In the genomic region with DNA sequence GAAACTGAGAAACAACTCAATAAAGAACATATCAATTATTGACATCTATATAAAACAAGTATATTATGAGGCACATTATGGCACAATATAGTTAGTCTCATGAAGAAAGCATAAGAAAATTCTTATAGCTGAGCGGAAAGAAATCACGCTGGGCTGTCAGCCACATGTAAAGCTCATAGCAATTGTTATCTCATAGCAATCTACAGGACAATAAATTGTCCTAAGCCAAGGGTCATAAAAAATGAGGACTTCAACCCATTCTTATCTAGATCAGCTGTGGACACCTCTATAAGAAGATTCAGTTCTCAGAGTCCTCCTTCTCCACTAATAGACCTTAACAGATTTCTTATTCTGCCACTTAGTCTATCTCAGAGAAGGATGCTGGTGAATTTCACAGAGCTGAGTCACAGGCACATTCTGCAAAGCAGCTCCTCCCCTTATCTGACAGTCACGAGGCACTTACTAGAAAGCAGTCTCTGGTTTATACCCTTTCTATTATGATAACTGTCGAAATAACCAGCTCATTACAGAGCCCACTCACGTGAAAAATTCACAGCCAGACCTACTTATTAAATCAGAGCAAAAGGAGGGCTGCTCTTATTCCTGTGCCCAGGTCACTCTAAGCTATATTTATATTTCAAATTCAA, we compare ENCODE assay signal across 11 cellular contexts.
DNase-seq lines count a peak whose midpoint lies in the region.
"Had no signal": no experiment of that assay in that cellular context is flagged by ENCODE, and none has a peak within 500 bp of the region (broad histone marks: within the 10 kb centered on the region; RNA-seq: fewer than 3 reads in every experiment).

No MANE protein-coding gene starts in this region.

- DNase-seq in A172 (ENCODE audit: low spot score) (peak; percentile 83), HK-2 (ENCODE audit: unreplicated experiment) (peak; percentile 24), amniotic stem cell (lab: John Stamatoyannopoulos, UW) (peak; percentile 62), iPS-NIHi7 (ENCODE audit: extremely low spot score) (peak; percentile 38), ureter (ENCODE audit: low spot score) (no peak), NCI-H187 treated with DMSO at 0.1 percent for 48 hours (lab: John Stamatoyannopoulos, UW) (no peak), middle frontal gyrus (ENCODE audit: extremely low spot score, low spot score) (no peak)
- DNase-seq in activated naive CD4-positive, alpha-beta T cell treated with anti-CD3 and anti-CD28 coated beads, Interleukin-2, amount 50 U/mL, for 16 hours: no peak
- DNase-seq: activated naive CD8-positive, alpha-beta T cell treated with anti-CD3 and anti-CD28 coated beads, Interleukin-2, amount 10 ng/mL, durations not matched to agents 7 days and 5 days; MV-4-11; tibial artery had no signal

Comparison
In these comparisons a context has a peak if more than half of its experiments do, and no peak if none do; other contexts are left out.
1. DNase-seq: peak in A172 (single experiment), HK-2 (single experiment), amniotic stem cell (single experiment) and iPS-NIHi7 (single experiment); none in activated naive CD4-positive, alpha-beta T cell treated with anti-CD3 and anti-CD28 coated beads, Interleukin-2, amount 50 U/mL, for 16 hours (single experiment), ureter (single experiment), NCI-H187 treated with DMSO at 0.1 percent for 48 hours (single experiment) and middle frontal gyrus (single experiment).